8 cellular contexts compared by ENCODE assay signal in the genomic region with DNA sequence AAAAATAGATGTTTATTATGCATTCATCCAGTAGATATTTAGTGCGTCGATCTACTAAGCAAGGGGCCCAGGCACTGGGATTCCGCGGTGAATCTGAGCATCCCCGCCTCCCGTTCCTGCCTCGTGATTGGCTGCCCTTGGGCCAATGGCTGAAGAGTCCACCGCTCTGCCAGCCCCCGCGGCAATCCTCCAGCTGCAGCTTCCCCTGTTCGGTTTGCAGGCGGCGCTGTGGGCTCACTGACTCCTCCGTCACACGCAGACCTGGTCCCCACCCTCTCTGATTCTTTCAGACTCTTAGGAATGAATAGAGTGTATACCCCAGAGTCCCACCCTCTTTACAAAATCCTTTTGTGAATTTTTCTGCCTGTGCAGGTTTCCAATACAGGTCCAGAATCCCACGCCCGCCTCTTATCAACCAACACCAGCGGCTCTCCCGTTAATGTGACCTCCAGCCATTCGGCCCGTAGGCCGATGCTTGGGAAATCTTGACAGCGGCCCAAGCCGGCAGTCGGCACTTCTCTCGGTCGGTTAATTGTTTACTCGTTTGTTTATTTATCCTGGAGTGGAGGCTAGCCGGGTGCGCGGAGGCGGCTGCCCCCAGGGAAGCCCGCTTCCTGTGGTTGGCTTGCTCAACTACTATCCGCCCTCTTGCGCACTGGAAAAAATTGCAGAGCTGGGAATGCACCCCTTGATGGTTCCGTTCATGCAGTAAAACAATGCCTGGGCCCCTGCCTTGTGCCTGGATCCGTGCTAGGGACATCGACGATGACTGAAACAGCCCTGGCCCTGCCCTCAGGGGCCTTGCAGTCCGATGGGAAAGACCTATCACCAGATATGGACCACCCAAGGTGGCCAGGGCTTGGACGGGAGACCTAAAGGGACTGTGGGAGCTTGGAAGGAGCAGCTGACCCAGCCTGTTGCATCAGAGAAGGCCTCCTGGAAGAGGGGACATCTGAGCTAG. TPM values are rescaled to one million over a fixed set of nuclear protein-coding genes. Genes with fewer than 3 reads are reported as not detected.
A peak's percentile ranks its signal among the peaks of the same experiment; 100 is the strongest.
DNase-seq lines count a peak whose midpoint lies in the region; ATAC-seq, FAIRE-seq and TF ChIP-seq lines count a peak whose summit lies in the region.

No MANE protein-coding gene starts in this region.

- H3F3A ChIP-seq in SU-DHL-6 (ENCODE audit: insufficient read depth) = no peaks in the 10 kb centered on the region

- H2AFZ ChIP-seq in SU-DHL-6 (ENCODE audit: low read depth, low read length, severe bottlenecking) (peak overlapping the region; percentile 58), parathyroid adenoma (peak overlapping the region; percentile 93)

- 10 to 15% methylated on average over 38 to 41 of the region's 41 CpGs for WGBS in thyroid gland, 2 donors

- POLR2A ChIA-PET in activated naive CD8-positive, alpha-beta T cell treated with anti-CD3 and anti-CD28 coated beads, Interleukin-2, amount 10 ng/mL, durations not matched to agents 7 days and 5 days (lab: Charles Lee) = interaction anchor here (0.6 to 0.7 kb wide), 3 partner anchors 119 to 250 kb away, joined by 4 to 5 read pairs (median 4); no protein-coding TSS in a partner anchor

- no peaks in the 10 kb centered on the region for H3K9me2 ChIP-seq in SU-DHL-6 (replicated peaks; ENCODE audit: insufficient read depth, low read length)

- H3K36me3 Mint-ChIP-seq in activated naive CD8-positive, alpha-beta T cell treated with anti-CD3 and anti-CD28 coated beads, Interleukin-2, amount 10 ng/mL, durations not matched to agents 7 days and 5 days = peaks cover 1% of the 10 kb centered on the region

- H3K9me3 ChIP-seq in SU-DHL-6 (ENCODE audit: insufficient read depth, low read length) (no peaks in the 10 kb centered on the region), parathyroid adenoma (ENCODE audit: control insufficient read depth, low read length) (no peaks in the 10 kb centered on the region), thyroid gland (no peaks in the 10 kb centered on the region)

- FAIRE-seq in D721Med (lab: Jason Lieb, UNC) = no peak

- H4K20me1 ChIP-seq in SU-DHL-6 (ENCODE audit: low read depth, low read length) = no peaks in the 10 kb centered on the region

- H3K4me2 ChIP-seq in SU-DHL-6 (ENCODE audit: low read depth, low read length, poor library complexity, severe bottlenecking) (peak overlapping the region; percentile 42), parathyroid adenoma (ENCODE audit: low read length) (peak overlapping the region; percentile 44)

- H3K4me1 ChIP-seq in parathyroid adenoma (peaks cover 6% of the 10 kb centered on the region), thyroid gland (peaks cover 4 to 20% of the 10 kb centered on the region in 2 donors)

- H3K36me3 ChIP-seq in SU-DHL-6 (ENCODE audit: low read length) (no peaks in the 10 kb centered on the region), parathyroid adenoma (ENCODE audit: control insufficient read depth, insufficient read depth, low read length) (no peaks in the 10 kb centered on the region), thyroid gland (no peaks in the 10 kb centered on the region)

- H3K27ac ChIP-seq in SU-DHL-6 (ENCODE audit: low read depth, low read length) (no peak overlapping the region), parathyroid adenoma (peak overlapping the region; percentile 66), thyroid gland (peak overlapping the region; percentile 68 to 82 (median 69))

- TF ChIP-seq CTCF in D721Med (IDR thresholded peaks at IDR 0.05; ENCODE audit: insufficient read depth, missing control alignments) = peak; percentile 77
- TF ChIP-seq CTCF in SU-DHL-6 (IDR thresholded peaks at IDR 0.05; ENCODE audit: insufficient read depth, low read length, poor library complexity, severe bottlenecking) = peak; percentile 72
- peak; percentile 82 for TF ChIP-seq CTCF in parathyroid adenoma (IDR thresholded peaks at IDR 0.05)
- peak; percentile 28 to 95 (median 88) for TF ChIP-seq CTCF in thyroid gland (IDR thresholded peaks at IDR 0.05)

- no peaks in the 10 kb centered on the region for H3K9me3 Mint-ChIP-seq in activated naive CD8-positive, alpha-beta T cell treated with anti-CD3 and anti-CD28 coated beads, Interleukin-2, amount 10 ng/mL, durations not matched to agents 7 days and 5 days

- TF ChIP-seq POLR2A in thyroid gland (IDR thresholded peaks at IDR 0.05) = no peak

- peaks cover 2% of the 10 kb centered on the region for H3K27me3 Mint-ChIP-seq in activated naive CD8-positive, alpha-beta T cell treated with anti-CD3 and anti-CD28 coated beads, Interleukin-2, amount 10 ng/mL, durations not matched to agents 7 days and 5 days

- peak; percentile 96 for DNase-seq in D721Med (ENCODE audit: insufficient read length, low spot score)
- DNase-seq in MV-4-11 (lab: John Stamatoyannopoulos, UW) = peak; percentile 97
- DNase-seq in activated naive CD8-positive, alpha-beta T cell treated with anti-CD3 and anti-CD28 coated beads, Interleukin-2, amount 10 ng/mL, durations not matched to agents 7 days and 5 days = peak; percentile 86
- peak; percentile 98 for DNase-seq in Right ventricle myocardium inferior (ENCODE audit: missing footprints)
- DNase-seq in thyroid gland = peak; percentile 96

- ATAC-seq in GM21786 (IDR thresholded peaks at IDR 0.05; ENCODE audit: unreplicated experiment) (peak; percentile 55), Right ventricle myocardium inferior (peak; percentile 72)
- peak; percentile 69 for ATAC-seq in activated naive CD8-positive, alpha-beta T cell treated with anti-CD3 and anti-CD28 coated beads, Interleukin-2, amount 10 ng/mL, durations not matched to agents 7 days and 5 days (ENCODE audit: low read depth)

- H3K27me3 ChIP-seq in SU-DHL-6 (ENCODE audit: low read length) = no peaks in the 10 kb centered on the region
- no peaks in the 10 kb centered on the region for H3K27me3 ChIP-seq in parathyroid adenoma (ENCODE audit: control insufficient read depth, insufficient read depth, low read length)
- H3K27me3 ChIP-seq in thyroid gland = no peaks in the 10 kb centered on the region

- H3K4me3 Mint-ChIP-seq in activated naive CD8-positive, alpha-beta T cell treated with anti-CD3 and anti-CD28 coated beads, Interleukin-2, amount 10 ng/mL, durations not matched to agents 7 days and 5 days = peak overlapping the region; percentile 80

- intact Hi-C loops in Right ventricle myocardium inferior (cut with DNase I) (loop anchor here (1.0 kb wide), 1 partner anchor 135 kb away; no protein-coding TSS in a partner anchor), thyroid gland (cut with DNase I) (loop anchor here (2.0 to 10.0 kb wide), 2 partner anchors 132 to 398 kb away; a partner anchor contains a TSS)

- H3K4me1 Mint-ChIP-seq in activated naive CD8-positive, alpha-beta T cell treated with anti-CD3 and anti-CD28 coated beads, Interleukin-2, amount 10 ng/mL, durations not matched to agents 7 days and 5 days = peaks cover 15% of the 10 kb centered on the region

- peak overlapping the region; percentile 84 for H3K27ac Mint-ChIP-seq in activated naive CD8-positive, alpha-beta T cell treated with anti-CD3 and anti-CD28 coated beads, Interleukin-2, amount 10 ng/mL, durations not matched to agents 7 days and 5 days

- H3K4me3 ChIP-seq in SU-DHL-6 (ENCODE audit: insufficient read depth, low read length, poor library complexity, severe bottlenecking) = no peak overlapping the region
- H3K4me3 ChIP-seq in parathyroid adenoma (ENCODE audit: low read depth, low read length) = no peak overlapping the region
- H3K4me3 ChIP-seq in thyroid gland (replicated peaks in 1 of 3) = peak overlapping the region in 1 of 3 donors; percentile 23

- H3K9ac ChIP-seq in SU-DHL-6 (ENCODE audit: low read length) (no peak overlapping the region), parathyroid adenoma (no peak overlapping the region)

- H3K79me2 ChIP-seq in SU-DHL-6 (ENCODE audit: insufficient read depth, low read length) (peaks cover under 1% of the 10 kb centered on the region; the same call in 1 of the 2 replicates), parathyroid adenoma (no peaks in the 10 kb centered on the region)

RNA-seq across cellular contexts. Expression of a gene that starts 4.5 kb away (rescaled TPM):
- total RNA-seq in activated naive CD8-positive, alpha-beta T cell treated with anti-CD3 and anti-CD28 coated beads, Interleukin-2, amount 10 ng/mL, durations not matched to agents 7 days and 5 days = 10 to 100 TPM; 38.8 to 42.7 TPM
- total RNA-seq in Right ventricle myocardium inferior (64.4 TPM), thyroid gland (10 to 100 TPM; 51.2 to 82.9 (median 67.0) TPM)

RNA-seq across cellular contexts. Expression of a gene that starts 5.7 kb away (rescaled TPM):
- total RNA-seq in activated naive CD8-positive, alpha-beta T cell treated with anti-CD3 and anti-CD28 coated beads, Interleukin-2, amount 10 ng/mL, durations not matched to agents 7 days and 5 days = 100 to 1,000 TPM; 103 to 110 TPM
- 94.7 TPM for total RNA-seq in Right ventricle myocardium inferior
- total RNA-seq in thyroid gland = 10 to 100 TPM; 29.8 to 98.4 (median 64.1) TPM
